Comparison of ENCODE assay signal across 20 cellular contexts in the genomic region with DNA sequence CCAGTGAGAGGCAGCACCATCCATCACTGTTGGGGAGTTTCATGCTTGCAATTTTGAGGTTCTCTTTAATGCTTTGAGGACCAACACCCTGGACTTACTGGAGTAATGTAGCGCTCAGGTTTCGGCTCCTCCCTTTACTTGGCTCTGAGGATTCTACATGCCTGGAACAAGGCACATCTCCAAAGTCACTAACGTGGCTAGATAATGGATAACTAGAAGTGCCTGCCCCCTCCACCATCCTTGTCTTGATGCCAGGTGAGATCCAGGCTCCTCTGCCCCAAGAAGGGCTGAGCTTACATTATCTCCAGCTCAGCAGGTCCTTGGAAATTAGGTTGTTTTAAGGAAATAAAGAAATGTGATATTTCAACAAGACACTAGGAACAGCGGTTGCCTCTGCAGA.
DNase-seq lines count a peak whose midpoint lies in the region; ATAC-seq, FAIRE-seq and TF ChIP-seq lines count a peak whose summit lies in the region.
"Had no signal": no experiment of that assay in that cellular context is flagged by ENCODE, and none has a peak within 500 bp of the region (broad histone marks: within the 10 kb centered on the region; RNA-seq: fewer than 3 reads in every experiment).

No MANE protein-coding gene starts in this region.

- CTCF ChIA-PET in A549 (lab: Yijun Ruan, JAX), result interaction anchor here (0.7 to 6.2 kb wide), 7 partner anchors 10 to 583 kb away, joined by 3 to 26 read pairs (median 9); a partner anchor contains a TSS

- H3K9me3 ChIP-seq in A549, result no peaks in the 10 kb centered on the region

- DNase-seq in A549 (ENCODE audit: low read depth in 1 of 2, low spot score in 1 of 2) (no peak), LNCaP clone FGC (ENCODE audit: low read depth) (peak; percentile 1), kidney glomerular epithelial cell (lab: John Stamatoyannopoulos, UW) (peak; percentile 7), omental fat pad (ENCODE audit: low spot score) (no peak), NCI-H774 (lab: John Stamatoyannopoulos, UW) (no peak), NCI-H2196 (lab: John Stamatoyannopoulos, UW; ENCODE audit: unreplicated experiment) (no peak)
- no peak for DNase-seq in activated naive CD4-positive, alpha-beta T cell treated with anti-CD3 and anti-CD28 coated beads, Interleukin-2, amount 50 U/mL, for 72 hours (ENCODE audit: low spot score in 2 of 2)
- DNase-seq: CD8-positive, alpha-beta T cell; COR-L47; DMS153; DMS79 treated with DMSO at 0.1 percent for 48 hours; EL had no signal

- peaks cover 24% of the 10 kb centered on the region; the same call in 2 of the 3 replicates for H3K4me1 ChIP-seq in A549

- POLR2A ChIA-PET in A549 (lab: Yijun Ruan, JAX), result no interaction called here

- no peak for ATAC-seq in A549
- peak; percentile 8 for ATAC-seq in omental fat pad (ENCODE audit: low FRiP score)
- no peak for ATAC-seq in activated naive CD4-positive, alpha-beta T cell treated with anti-CD3 and anti-CD28 coated beads, Interleukin-2, amount 50 U/mL, for 72 hours
- ATAC-seq in GM19463 (IDR thresholded peaks at IDR 0.05; ENCODE audit: unreplicated experiment), result no peak
- ATAC-seq: CD8-positive, alpha-beta T cell; HCT116 had no signal

- peak overlapping the region; percentile 20 for H3K4me2 ChIP-seq in A549

- H3K36me3 Mint-ChIP-seq in activated naive CD4-positive, alpha-beta T cell treated with anti-CD3 and anti-CD28 coated beads, Interleukin-2, amount 50 U/mL, for 72 hours, result no peaks in the 10 kb centered on the region
- H3K36me3 Mint-ChIP-seq: CD14-positive monocyte; CD8-positive, alpha-beta T cell had no signal

- H3K27ac Mint-ChIP-seq in activated naive CD4-positive, alpha-beta T cell treated with anti-CD3 and anti-CD28 coated beads, Interleukin-2, amount 50 U/mL, for 72 hours, result no peak overlapping the region
- H3K27ac Mint-ChIP-seq: CD14-positive monocyte; CD8-positive, alpha-beta T cell had no signal

- 44% methylated on average over 4 of the region's 4 CpGs for WGBS in A549 (ENCODE audit: missing lambda C conversion rate)

- TF ChIP-seq EP300 in A549 (IDR thresholded peaks at IDR 0.05), result no peak

- TF ChIP-seq RAD21 in A549 (conservative IDR thresholded peaks at IDR 0.05 in 1 of 2, IDR thresholded peaks at IDR 0.05 in 1 of 2), result no peak

- no peak for FAIRE-seq in A549 (lab: Jason Lieb, UNC)
- FAIRE-seq: A204.1, D721Med, G401.6, GM12891, H54 had no signal

- no peak for TF ChIP-seq CTCF in A549 (IDR thresholded peaks at IDR 0.05)
- TF ChIP-seq CTCF in LNCaP clone FGC (IDR thresholded peaks at IDR 0.05; ENCODE audit: control insufficient read depth, extremely low read depth, insufficient read depth), result no peak
- TF ChIP-seq CTCF in omental fat pad (IDR thresholded peaks at IDR 0.05), result no peak

- H3K9me3 Mint-ChIP-seq in activated naive CD4-positive, alpha-beta T cell treated with anti-CD3 and anti-CD28 coated beads, Interleukin-2, amount 50 U/mL, for 72 hours, result no peaks in the 10 kb centered on the region
- H3K9me3 Mint-ChIP-seq: CD14-positive monocyte; CD8-positive, alpha-beta T cell had no signal

- no peak for TF ChIP-seq POLR2A in A549 (IDR thresholded peaks at IDR 0.05; ENCODE audit: low read length)

- no peak overlapping the region; a peak in 1 of 6 replicates for H3K27ac ChIP-seq in A549

- H3K4me3 ChIP-seq in A549, result no peak overlapping the region
- no peak overlapping the region for H3K4me3 ChIP-seq in LNCaP clone FGC (ENCODE audit: low read depth, low read length)

TF ChIP-seq in A549, 52 proteins besides CTCF, POLR2A, EP300 and RAD21:
- TF ChIP-seq MAZ (IDR thresholded peaks at IDR 0.05; ENCODE audit: borderline replicate concordance, low read depth, low read length), result no peak
- no peak for TF ChIP-seq HDAC2 (IDR thresholded peaks at IDR 0.05)
- no peak for TF ChIP-seq MAFK (IDR thresholded peaks at IDR 0.05; ENCODE audit: partially characterized antibody)
- no peak for TF ChIP-seq TP53 (CRISPR knock-in tag; IDR thresholded peaks at IDR 0.05)
- no peak for TF ChIP-seq EHMT2 (IDR thresholded peaks at IDR 0.05; ENCODE audit: low read depth)
- no peak for TF ChIP-seq SMC3 (IDR thresholded peaks at IDR 0.05)
- no peak for TF ChIP-seq ESRRA (IDR thresholded peaks at IDR 0.05; ENCODE audit: borderline replicate concordance, low read length)
- TF ChIP-seq EHF (CRISPR knock-in tag; IDR thresholded peaks at IDR 0.05), result no peak
- TF ChIP-seq, protein P1, sequence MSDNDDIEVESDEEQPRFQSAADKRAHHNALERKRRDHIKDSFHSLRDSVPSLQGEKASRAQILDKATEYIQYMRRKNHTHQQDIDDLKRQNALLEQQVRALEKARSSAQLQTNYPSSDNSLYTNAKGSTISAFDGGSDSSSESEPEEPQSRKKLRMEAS (IDR thresholded peaks at IDR 0.05), result no peak
- TF ChIP-seq, protein P2, sequence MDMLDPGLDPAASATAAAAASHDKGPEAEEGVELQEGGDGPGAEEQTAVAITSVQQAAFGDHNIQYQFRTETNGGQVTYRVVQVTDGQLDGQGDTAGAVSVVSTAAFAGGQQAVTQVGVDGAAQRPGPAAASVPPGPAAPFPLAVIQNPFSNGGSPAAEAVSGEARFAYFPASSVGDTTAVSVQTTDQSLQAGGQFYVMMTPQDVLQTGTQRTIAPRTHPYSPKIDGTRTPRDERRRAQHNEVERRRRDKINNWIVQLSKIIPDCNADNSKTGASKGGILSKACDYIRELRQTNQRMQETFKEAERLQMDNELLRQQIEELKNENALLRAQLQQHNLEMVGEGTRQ (IDR thresholded peaks at IDR 0.05), result no peak
- no peak for TF ChIP-seq ZC3H11A (IDR thresholded peaks at IDR 0.05)
- TF ChIP-seq, protein P3, sequence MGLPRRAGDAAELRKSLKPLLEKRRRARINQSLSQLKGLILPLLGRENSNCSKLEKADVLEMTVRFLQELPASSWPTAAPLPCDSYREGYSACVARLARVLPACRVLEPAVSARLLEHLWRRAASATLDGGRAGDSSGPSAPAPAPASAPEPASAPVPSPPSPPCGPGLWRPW (IDR thresholded peaks at IDR 0.05), result no peak
TF ChIP-seq in A549: peak in this region for 0.

Comparison
In these comparisons a context has a peak if more than half of its experiments do, and no peak if none do; other contexts are left out.
1. DNase-seq: peak in LNCaP clone FGC (single experiment) and kidney glomerular epithelial cell (single experiment); none in A549 (0 of 2), omental fat pad (single experiment), activated naive CD4-positive, alpha-beta T cell treated with anti-CD3 and anti-CD28 coated beads, Interleukin-2, amount 50 U/mL, for 72 hours (0 of 2), NCI-H774 (single experiment) and NCI-H2196 (single experiment).